Comparison of ENCODE assay signal across 18 cellular contexts in genomic region chr2:164662066-164662465, GRCh38. TPM values are rescaled to one million over a fixed set of nuclear protein-coding genes. Genes with fewer than 3 reads are reported as not detected.
"Had no signal": no experiment of that assay in that cellular context is flagged by ENCODE, and none has a peak within 500 bp of the region (broad histone marks: within the 10 kb centered on the region; RNA-seq: fewer than 3 reads in every experiment).

No MANE protein-coding gene starts in this region.

- DNase-seq: activated CD4-positive, alpha-beta T cell treated with anti-CD3 and anti-CD28 coated beads, Interleukin-2, amount 10 ng/mL, durations not matched to agents 7 days and 5 days; activated CD4-positive, CD25-positive, alpha-beta regulatory T cell; activated CD8-positive, alpha-beta memory T cell treated with anti-CD3 and anti-CD28 coated beads for 24 hours; activated naive CD8-positive, alpha-beta T cell treated with anti-CD3 and anti-CD28 coated beads for 36 hours; anterior cingulate cortex; esophagus squamous epithelium; gastrocnemius medialis; hippocampal formation; nephron progenitor cell; occipital lobe; right lobe of liver had no signal

- H3K4me2 ChIP-seq: smooth muscle cell had no signal

- H3K4me3 Mint-ChIP-seq: activated CD4-positive, alpha-beta T cell treated with anti-CD3 and anti-CD28 coated beads, Interleukin-2, amount 10 ng/mL, durations not matched to agents 7 days and 5 days; activated naive CD8-positive, alpha-beta T cell treated with anti-CD3 and anti-CD28 coated beads for 36 hours; nephron progenitor cell; stimulated activated naive CD8-positive, alpha-beta T cell treated with anti-CD3 and anti-CD28 coated beads, Interleukin-15, Interleukin-2, amounts not matched to agents 100 ng/mL and 50 ng/mL, for 24 hours; T-helper 2 cell treated with Interferon-gamma antibody and Interleukin-4, amounts not matched to agents 5 μg/mL and 100 μg/mL, for 36 hours; type B pancreatic cell had no signal

- ATAC-seq: gastrocnemius medialis had no signal

- H3K4me1 Mint-ChIP-seq: activated CD4-positive, alpha-beta T cell treated with anti-CD3 and anti-CD28 coated beads, Interleukin-2, amount 10 ng/mL, durations not matched to agents 7 days and 5 days; activated naive CD8-positive, alpha-beta T cell treated with anti-CD3 and anti-CD28 coated beads for 36 hours; nephron progenitor cell had no signal

- H3K27me3 Mint-ChIP-seq: activated CD4-positive, alpha-beta T cell treated with anti-CD3 and anti-CD28 coated beads, Interleukin-2, amount 10 ng/mL, durations not matched to agents 7 days and 5 days; activated naive CD8-positive, alpha-beta T cell treated with anti-CD3 and anti-CD28 coated beads for 36 hours; progenitor cell of endocrine pancreas; stimulated activated naive CD8-positive, alpha-beta T cell treated with anti-CD3 and anti-CD28 coated beads, Interleukin-15, Interleukin-2, amounts not matched to agents 100 ng/mL and 50 ng/mL, for 24 hours; type B pancreatic cell had no signal

- H3K4me1 ChIP-seq: breast epithelium, esophagus squamous epithelium, right lobe of liver had no signal

- H3K9me3 ChIP-seq: breast epithelium, esophagus squamous epithelium, gastrocnemius medialis, right lobe of liver had no signal

- H3K27me3 ChIP-seq: breast epithelium, esophagus squamous epithelium, gastrocnemius medialis, right lobe of liver had no signal

- H3K36me3 ChIP-seq: breast epithelium, gastrocnemius medialis, right lobe of liver had no signal

- H3K27ac Mint-ChIP-seq: activated CD4-positive, alpha-beta T cell treated with anti-CD3 and anti-CD28 coated beads, Interleukin-2, amount 10 ng/mL, durations not matched to agents 7 days and 5 days; activated naive CD8-positive, alpha-beta T cell treated with anti-CD3 and anti-CD28 coated beads for 36 hours; nephron progenitor cell; progenitor cell of endocrine pancreas; stimulated activated naive CD8-positive, alpha-beta T cell treated with anti-CD3 and anti-CD28 coated beads, Interleukin-15, Interleukin-2, amounts not matched to agents 100 ng/mL and 50 ng/mL, for 24 hours; T-helper 2 cell treated with Interferon-gamma antibody and Interleukin-4, amounts not matched to agents 5 μg/mL and 100 μg/mL, for 36 hours; type B pancreatic cell had no signal

- H3K27ac ChIP-seq: breast epithelium, esophagus squamous epithelium, gastrocnemius medialis, right lobe of liver had no signal

- H3K36me3 Mint-ChIP-seq: activated naive CD8-positive, alpha-beta T cell treated with anti-CD3 and anti-CD28 coated beads for 36 hours; type B pancreatic cell had no signal

- H3K9me3 Mint-ChIP-seq: activated CD4-positive, alpha-beta T cell treated with anti-CD3 and anti-CD28 coated beads, Interleukin-2, amount 10 ng/mL, durations not matched to agents 7 days and 5 days; activated naive CD8-positive, alpha-beta T cell treated with anti-CD3 and anti-CD28 coated beads for 36 hours; nephron progenitor cell; T-helper 2 cell treated with Interferon-gamma antibody and Interleukin-4, amounts not matched to agents 5 μg/mL and 100 μg/mL, for 36 hours had no signal

- H3K4me3 ChIP-seq: breast epithelium, esophagus squamous epithelium, gastrocnemius medialis, right lobe of liver, smooth muscle cell had no signal

- FAIRE-seq: keratinocyte had no signal

RNA-seq across cellular contexts. Expression of gene GRB14, which starts 40.8 kb away (rescaled TPM):
- total RNA-seq: activated CD4-positive, alpha-beta T cell treated with anti-CD3 and anti-CD28 coated beads, Interleukin-2, amount 10 ng/mL, durations not matched to agents 7 days and 5 days; activated naive CD8-positive, alpha-beta T cell treated with anti-CD3 and anti-CD28 coated beads for 36 hours had no signal
- polyA plus RNA-seq: smooth muscle cell had no signal
